In the genomic region with DNA sequence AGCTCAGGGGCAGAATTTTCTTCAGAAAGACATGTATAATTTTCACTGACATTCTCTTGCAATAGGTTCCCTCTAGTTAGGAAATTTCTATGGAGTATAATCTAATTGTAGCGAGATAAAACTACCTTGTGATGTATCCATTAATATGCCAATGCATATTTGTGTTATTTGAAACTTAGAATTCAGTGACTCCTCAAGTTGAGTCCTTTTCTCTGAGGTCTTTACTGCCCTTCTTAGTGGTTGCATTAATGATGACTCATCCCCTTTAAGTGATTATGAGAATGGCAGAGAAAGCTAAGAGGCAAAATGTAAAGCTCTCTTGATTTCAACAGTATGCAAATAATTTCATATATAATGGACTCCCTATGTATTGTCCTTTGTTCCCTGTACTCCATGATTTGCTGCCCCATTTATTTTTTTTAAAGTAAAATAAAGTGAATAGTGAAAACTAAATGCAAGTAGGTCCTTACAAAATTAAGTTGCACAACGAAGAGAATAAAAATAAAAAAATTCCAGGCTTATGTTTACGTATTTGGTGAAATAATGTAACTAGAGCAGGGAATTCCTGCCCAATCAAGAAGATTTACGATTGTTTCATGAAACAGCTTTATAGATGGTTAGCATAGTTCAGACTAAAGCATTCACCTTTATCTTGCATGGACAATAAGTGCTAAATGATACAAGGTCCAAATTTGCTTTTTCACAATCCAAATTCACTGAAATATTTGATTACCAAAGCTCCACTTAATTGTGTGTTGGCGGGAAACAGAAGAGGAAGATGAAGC, we compare ENCODE assay signal across 14 cellular contexts.
DNase-seq lines count a peak whose midpoint lies in the region; ATAC-seq and TF ChIP-seq lines count a peak whose summit lies in the region.
"Had no signal": no experiment of that assay in that cellular context is flagged by ENCODE, and none has a peak within 500 bp of the region (broad histone marks: within the 10 kb centered on the region; RNA-seq: fewer than 3 reads in every experiment).

No MANE protein-coding gene starts in this region.

- H3K4me3 ChIP-seq in trophoblast cell (ENCODE audit: low read depth, low read length): no peak overlapping the region

- H2AFZ ChIP-seq in trophoblast cell (ENCODE audit: insufficient read depth, low read length, poor library complexity): no peak overlapping the region

- no peak overlapping the region for H3K9ac ChIP-seq in trophoblast cell (ENCODE audit: low read length)

- H3K18ac ChIP-seq in trophoblast cell (ENCODE audit: low read length): no peak overlapping the region

- ATAC-seq in SK-N-SH treated with all-trans-retinoic acid at 6 μM for 48 hours (peak; percentile 93), HG02759 (IDR thresholded peaks at IDR 0.05; ENCODE audit: unreplicated experiment) (no peak)
- ATAC-seq: stimulated activated naive CD8-positive, alpha-beta T cell treated with anti-CD3 and anti-CD28 coated beads, Interleukin-15, amount 100 ng/mL, for 72 hours had no signal

- H3K36me3 ChIP-seq in trophoblast cell (ENCODE audit: control insufficient read depth in 1 of 2, insufficient read depth in 2 of 2, low read length in 2 of 2): no peaks in the 10 kb centered on the region

- H3K27ac ChIP-seq in trophoblast cell (ENCODE audit: low read depth, low read length): no peak overlapping the region
- H3K27ac ChIP-seq: 22Rv1 had no signal

- H3K79me2 ChIP-seq in trophoblast cell (ENCODE audit: control insufficient read depth, insufficient read depth, low read length, poor library complexity): no peaks in the 10 kb centered on the region

- DNase-seq in DMS 273 (lab: John Stamatoyannopoulos, UW; ENCODE audit: unreplicated experiment) (peak; percentile 13), DMS 273 treated with DMSO at 0.1 percent for 48 hours (lab: John Stamatoyannopoulos, UW) (no peak), NCI-H2227 treated with DMSO at 0.1 percent for 48 hours (lab: John Stamatoyannopoulos, UW) (peak; percentile 56), renal cortical epithelial cell (ENCODE audit: low read depth) (peak; percentile 45), erythroblast (lab: John Stamatoyannopoulos, UW) (no peak), trophoblast cell (no peak)
- DNase-seq: CD4-positive, alpha-beta T cell; H7; mesendoderm; SHP77; stimulated activated naive CD8-positive, alpha-beta T cell treated with anti-CD3 and anti-CD28 coated beads, Interleukin-15, amount 100 ng/mL, for 72 hours had no signal

- no peak overlapping the region for H4K12ac ChIP-seq in trophoblast cell (ENCODE audit: low read depth, low read length)

- H2BK12ac ChIP-seq in trophoblast cell (ENCODE audit: low read length): no peak overlapping the region

- no peak for TF ChIP-seq POLR2A in erythroblast (IDR thresholded peaks at IDR 0.05; ENCODE audit: low read length)

- no peaks in the 10 kb centered on the region for H3K4me1 ChIP-seq in trophoblast cell (ENCODE audit: control insufficient read depth in 1 of 2, insufficient read depth in 2 of 2, low read length in 2 of 2)

- no peak overlapping the region for H3K14ac ChIP-seq in trophoblast cell (ENCODE audit: low read length)

- H3K4me2 ChIP-seq in trophoblast cell (ENCODE audit: low read length): no peak overlapping the region

- H4K8ac ChIP-seq in trophoblast cell (ENCODE audit: low read depth, low read length): no peak overlapping the region

- no peak overlapping the region for H2AK5ac ChIP-seq in trophoblast cell (ENCODE audit: low read length)

- no peak overlapping the region for H4K91ac ChIP-seq in trophoblast cell (ENCODE audit: low read depth, low read length)

- no CpG with 5 or more reads among the region's 5 CpGs for WGBS in trophoblast cell (ENCODE audit: extremely low coverage, insufficient coverage, insufficient read length)

- no peaks in the 10 kb centered on the region for H3K27me3 ChIP-seq in trophoblast cell (ENCODE audit: insufficient read depth, low read length)

- no peak overlapping the region for H2BK120ac ChIP-seq in trophoblast cell (ENCODE audit: insufficient read depth, low read length, poor library complexity)

- H3K4ac ChIP-seq in trophoblast cell (ENCODE audit: low read depth, low read length): no peak overlapping the region

- H3K23ac ChIP-seq in trophoblast cell (ENCODE audit: low read length): no peak overlapping the region

- no peaks in the 10 kb centered on the region for H3K79me1 ChIP-seq in trophoblast cell (ENCODE audit: low read length)

- H3K9me3 ChIP-seq in trophoblast cell (ENCODE audit: insufficient read depth, low read depth, low read length): no peaks in the 10 kb centered on the region

- H2BK5ac ChIP-seq in trophoblast cell (ENCODE audit: low read depth, low read length, poor library complexity): no peak overlapping the region

TF ChIP-seq in SK-N-SH treated with all-trans-retinoic acid at 6 μM for 48 hours, 23 proteins besides CTCF, POLR2A, EP300 and RAD21 (continues in another document):
- TF ChIP-seq, protein P1, sequence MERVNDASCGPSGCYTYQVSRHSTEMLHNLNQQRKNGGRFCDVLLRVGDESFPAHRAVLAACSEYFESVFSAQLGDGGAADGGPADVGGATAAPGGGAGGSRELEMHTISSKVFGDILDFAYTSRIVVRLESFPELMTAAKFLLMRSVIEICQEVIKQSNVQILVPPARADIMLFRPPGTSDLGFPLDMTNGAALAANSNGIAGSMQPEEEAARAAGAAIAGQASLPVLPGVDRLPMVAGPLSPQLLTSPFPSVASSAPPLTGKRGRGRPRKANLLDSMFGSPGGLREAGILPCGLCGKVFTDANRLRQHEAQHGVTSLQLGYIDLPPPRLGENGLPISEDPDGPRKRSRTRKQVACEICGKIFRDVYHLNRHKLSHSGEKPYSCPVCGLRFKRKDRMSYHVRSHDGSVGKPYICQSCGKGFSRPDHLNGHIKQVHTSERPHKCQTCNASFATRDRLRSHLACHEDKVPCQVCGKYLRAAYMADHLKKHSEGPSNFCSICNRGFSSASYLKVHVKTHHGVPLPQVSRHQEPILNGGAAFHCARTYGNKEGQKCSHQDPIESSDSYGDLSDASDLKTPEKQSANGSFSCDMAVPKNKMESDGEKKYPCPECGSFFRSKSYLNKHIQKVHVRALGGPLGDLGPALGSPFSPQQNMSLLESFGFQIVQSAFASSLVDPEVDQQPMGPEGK (CRISPR knock-in tag; IDR thresholded peaks at IDR 0.05; ENCODE audit: borderline replicate concordance): peak; percentile 90
- TF ChIP-seq ZNF8 (CRISPR knock-in tag; IDR thresholded peaks at IDR 0.05) (no peak), TOX (CRISPR knock-in tag; IDR thresholded peaks at IDR 0.05; ENCODE audit: borderline replicate concordance) (peak; percentile 48; the same call in 1 of the 2 replicates), SNAI2 (CRISPR knock-in tag; IDR thresholded peaks at IDR 0.05) (no peak), GLIS3 (CRISPR knock-in tag; IDR thresholded peaks at IDR 0.05) (no peak; the same call in 1 of the 2 replicates), ZFP30 (CRISPR knock-in tag; IDR thresholded peaks at IDR 0.05) (no peak), ZNF70 (CRISPR knock-in tag; IDR thresholded peaks at IDR 0.05) (no peak), TCF4 (CRISPR knock-in tag; IDR thresholded peaks at IDR 0.05; ENCODE audit: borderline replicate concordance) (no peak), ZFP3 (CRISPR knock-in tag; IDR thresholded peaks at IDR 0.05) (no peak; the same call in 1 of the 2 replicates), BACH2 (CRISPR knock-in tag; IDR thresholded peaks at IDR 0.05; ENCODE audit: borderline replicate concordance) (no peak), ISL1 (CRISPR knock-in tag; IDR thresholded peaks at IDR 0.05) (peak; percentile 95)
- TF ChIP-seq, protein P2, sequence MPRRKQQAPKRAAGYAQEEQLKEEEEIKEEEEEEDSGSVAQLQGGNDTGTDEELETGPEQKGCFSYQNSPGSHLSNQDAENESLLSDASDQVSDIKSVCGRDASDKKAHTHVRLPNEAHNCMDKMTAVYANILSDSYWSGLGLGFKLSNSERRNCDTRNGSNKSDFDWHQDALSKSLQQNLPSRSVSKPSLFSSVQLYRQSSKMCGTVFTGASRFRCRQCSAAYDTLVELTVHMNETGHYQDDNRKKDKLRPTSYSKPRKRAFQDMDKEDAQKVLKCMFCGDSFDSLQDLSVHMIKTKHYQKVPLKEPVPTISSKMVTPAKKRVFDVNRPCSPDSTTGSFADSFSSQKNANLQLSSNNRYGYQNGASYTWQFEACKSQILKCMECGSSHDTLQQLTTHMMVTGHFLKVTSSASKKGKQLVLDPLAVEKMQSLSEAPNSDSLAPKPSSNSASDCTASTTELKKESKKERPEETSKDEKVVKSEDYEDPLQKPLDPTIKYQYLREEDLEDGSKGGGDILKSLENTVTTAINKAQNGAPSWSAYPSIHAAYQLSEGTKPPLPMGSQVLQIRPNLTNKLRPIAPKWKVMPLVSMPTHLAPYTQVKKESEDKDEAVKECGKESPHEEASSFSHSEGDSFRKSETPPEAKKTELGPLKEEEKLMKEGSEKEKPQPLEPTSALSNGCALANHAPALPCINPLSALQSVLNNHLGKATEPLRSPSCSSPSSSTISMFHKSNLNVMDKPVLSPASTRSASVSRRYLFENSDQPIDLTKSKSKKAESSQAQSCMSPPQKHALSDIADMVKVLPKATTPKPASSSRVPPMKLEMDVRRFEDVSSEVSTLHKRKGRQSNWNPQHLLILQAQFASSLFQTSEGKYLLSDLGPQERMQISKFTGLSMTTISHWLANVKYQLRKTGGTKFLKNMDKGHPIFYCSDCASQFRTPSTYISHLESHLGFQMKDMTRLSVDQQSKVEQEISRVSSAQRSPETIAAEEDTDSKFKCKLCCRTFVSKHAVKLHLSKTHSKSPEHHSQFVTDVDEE (CRISPR knock-in tag; IDR thresholded peaks at IDR 0.05): no peak
- TF ChIP-seq, protein P3, sequence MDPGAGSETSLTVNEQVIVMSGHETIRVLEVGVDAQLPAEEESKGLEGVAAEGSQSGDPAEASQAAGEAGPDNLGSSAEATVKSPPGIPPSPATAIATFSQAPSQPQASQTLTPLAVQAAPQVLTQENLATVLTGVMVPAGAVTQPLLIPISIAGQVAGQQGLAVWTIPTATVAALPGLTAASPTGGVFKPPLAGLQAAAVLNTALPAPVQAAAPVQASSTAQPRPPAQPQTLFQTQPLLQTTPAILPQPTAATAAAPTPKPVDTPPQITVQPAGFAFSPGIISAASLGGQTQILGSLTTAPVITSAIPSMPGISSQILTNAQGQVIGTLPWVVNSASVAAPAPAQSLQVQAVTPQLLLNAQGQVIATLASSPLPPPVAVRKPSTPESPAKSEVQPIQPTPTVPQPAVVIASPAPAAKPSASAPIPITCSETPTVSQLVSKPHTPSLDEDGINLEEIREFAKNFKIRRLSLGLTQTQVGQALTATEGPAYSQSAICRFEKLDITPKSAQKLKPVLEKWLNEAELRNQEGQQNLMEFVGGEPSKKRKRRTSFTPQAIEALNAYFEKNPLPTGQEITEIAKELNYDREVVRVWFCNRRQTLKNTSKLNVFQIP (CRISPR knock-in tag; IDR thresholded peaks at IDR 0.05; ENCODE audit: borderline replicate concordance, low read depth): 0 out of 2 replicates have a peak, but pooled peaks have one; percentile 14

Comparison
In these comparisons a context has a peak if more than half of its experiments do, and no peak if none do; other contexts are left out.
1. DNase-seq: peak in DMS 273 (single experiment), NCI-H2227 treated with DMSO at 0.1 percent for 48 hours (single experiment) and renal cortical epithelial cell (single experiment); none in DMS 273 treated with DMSO at 0.1 percent for 48 hours (single experiment), erythroblast (0 of 2) and trophoblast cell (0 of 2).